Comparison of ENCODE assay signal across 3 cellular contexts in genomic region chr3:65234499-65234898, GRCh38.
"Had no signal": no experiment of that assay in that cellular context is flagged by ENCODE, and none has a peak within 500 bp of the region (broad histone marks: within the 10 kb centered on the region; RNA-seq: fewer than 3 reads in every experiment).

No MANE protein-coding gene starts in this region.

- DNase-seq: GDM1, GF-D8 had no signal

- H3K4me3 ChIP-seq: GM12878 had no signal

- ATAC-seq: GM12878 had no signal
